In genomic region chr13:94550030-94550738, GRCh38 we compare ENCODE assay signal across 7 cellular contexts. TPM values are rescaled to one million over a fixed set of nuclear protein-coding genes. Genes with fewer than 3 reads are reported as not detected.
DNase-seq lines count a peak whose midpoint lies in the region; ATAC-seq and TF ChIP-seq lines count a peak whose summit lies in the region.

No MANE protein-coding gene starts in this region.

- peak overlapping the region; percentile 70 for H4K8ac ChIP-seq in mesenchymal stem cell (ENCODE audit: low read length)

- intact Hi-C loops in colonic mucosa (cut with DNase I): no loop called here
- intact Hi-C loops in transverse colon (cut with DNase I; ENCODE audit: low total_unique reads): no loop called here

- in situ Hi-C loops in HAP-1 (cut with MboI; ENCODE audit: low sequenced_read_pairs) (no loop called here), transverse colon (cut with MboI; ENCODE audit: low pct_ligation_motif_present in 1 of 4, low pct_unique_long_range_greater_than_20kb in 1 of 4, low sequenced_read_pairs in 3 of 4) (no loop called here)

- DNase-seq in HAP-1 (ENCODE audit: low spot score in 2 of 2) (no peak), NCI-H748 treated with DMSO at 0.1 percent for 48 hours (lab: John Stamatoyannopoulos, UW) (peak; percentile 72), colonic mucosa (no peak), mesenchymal stem cell (no peak), transverse colon (no peak)

- 13% methylated on average over 18 of the region's 23 CpGs for WGBS in mesenchymal stem cell
- WGBS in transverse colon (ENCODE audit: low coverage in 1 of 2), 2 donors: 27 to 61% methylated on average over 7 to 21 of the region's 23 CpGs

- H3K36me3 ChIP-seq in HAP-1 (replicated peaks) (no peaks in the 10 kb centered on the region), colonic mucosa (no peaks in the 10 kb centered on the region), mesenchymal stem cell (ENCODE audit: control insufficient read depth in 1 of 2, insufficient read depth in 2 of 2, low read depth in 1 of 2, low read length in 2 of 2) (no peaks in the 10 kb centered on the region), transverse colon (no peaks in the 10 kb centered on the region)

- no peak overlapping the region for H2BK5ac ChIP-seq in mesenchymal stem cell (ENCODE audit: low read depth, low read length, poor library complexity, severe bottlenecking)

- no peak overlapping the region for H3K4ac ChIP-seq in mesenchymal stem cell (ENCODE audit: low read depth in 1 of 2, low read length in 2 of 2)

- ATAC-seq in GM18499 (IDR thresholded peaks at IDR 0.05; ENCODE audit: insufficient read depth, unreplicated experiment): peak; percentile 7
- no peak for ATAC-seq in HG03159 (IDR thresholded peaks at IDR 0.05; ENCODE audit: unreplicated experiment)

- H3K14ac ChIP-seq in mesenchymal stem cell (ENCODE audit: low read length in 2 of 2): peak overlapping the region in 1 of 2 experiments; percentile 83

- peak overlapping the region; percentile 81 for H3K4me2 ChIP-seq in mesenchymal stem cell (ENCODE audit: low read length, poor library complexity, severe bottlenecking)

- peak overlapping the region; percentile 87 to 90 for H3K9ac ChIP-seq in colonic mucosa (ENCODE audit: low read depth in 2 of 2, low read length in 2 of 2)
- peak overlapping the region; percentile 95 for H3K9ac ChIP-seq in mesenchymal stem cell (ENCODE audit: low read length)

- TF ChIP-seq POLR2A in transverse colon (IDR thresholded peaks at IDR 0.05): no peak

- H3K9me3 ChIP-seq in HAP-1: no peaks in the 10 kb centered on the region
- no peaks in the 10 kb centered on the region for H3K9me3 ChIP-seq in colonic mucosa
- no peaks in the 10 kb centered on the region for H3K9me3 ChIP-seq in mesenchymal stem cell (ENCODE audit: control insufficient read depth, low read length)
- H3K9me3 ChIP-seq in transverse colon: no peaks in the 10 kb centered on the region

- TF ChIP-seq CTCF in colonic mucosa (IDR thresholded peaks at IDR 0.05) (no peak), transverse colon (IDR thresholded peaks at IDR 0.05) (no peak)

- H2AFZ ChIP-seq in mesenchymal stem cell (ENCODE audit: low read depth, low read length): peak overlapping the region; percentile 97

- no peaks in the 10 kb centered on the region for H3K79me1 ChIP-seq in mesenchymal stem cell (replicated peaks; ENCODE audit: low read length, poor library complexity, severe bottlenecking)

- H3K4me3 ChIP-seq in HAP-1 (peak overlapping the region; percentile 51), colonic mucosa (peak overlapping the region; percentile 76), mesenchymal stem cell (ENCODE audit: insufficient read depth in 1 of 2, low read depth in 1 of 2, low read length in 2 of 2) (peak overlapping the region; percentile 80 to 85), transverse colon (peak overlapping the region; percentile 47 to 70 (median 54))

- peak overlapping the region in 1 of 2 experiments; percentile 42 for H3K23ac ChIP-seq in mesenchymal stem cell (ENCODE audit: low read length in 2 of 2)

- peak overlapping the region; percentile 2 to 85 for H3K18ac ChIP-seq in mesenchymal stem cell (ENCODE audit: low read depth in 1 of 2, low read length in 2 of 2)

- H3K27me3 ChIP-seq in HAP-1 (ENCODE audit: low read depth): no peaks in the 10 kb centered on the region
- H3K27me3 ChIP-seq in colonic mucosa: no peaks in the 10 kb centered on the region
- no peaks in the 10 kb centered on the region for H3K27me3 ChIP-seq in mesenchymal stem cell (ENCODE audit: control insufficient read depth in 1 of 2, insufficient read depth in 1 of 2, low read length in 2 of 2)
- no peaks in the 10 kb centered on the region for H3K27me3 ChIP-seq in transverse colon

- H2BK12ac ChIP-seq in mesenchymal stem cell (ENCODE audit: low read length in 2 of 2): peak overlapping the region in 1 of 2 experiments; percentile 66

- H2BK120ac ChIP-seq in mesenchymal stem cell (ENCODE audit: low read depth, low read length): no peak overlapping the region

- H4K91ac ChIP-seq in mesenchymal stem cell (ENCODE audit: low read length): peak overlapping the region; percentile 70

- peak overlapping the region; percentile 90 for H2BK15ac ChIP-seq in mesenchymal stem cell (ENCODE audit: low read depth, poor library complexity, severe bottlenecking)

- H3K27ac ChIP-seq in colonic mucosa (peak overlapping the region; percentile 91), mesenchymal stem cell (ENCODE audit: low read length, poor library complexity, severe bottlenecking) (peak overlapping the region; percentile 80), transverse colon (peak overlapping the region; percentile 87 to 95 (median 93))

- no peak overlapping the region for H2AK5ac ChIP-seq in mesenchymal stem cell (ENCODE audit: low read length, severe bottlenecking)

- H3K4me1 ChIP-seq in HAP-1: peaks cover 21% of the 10 kb centered on the region
- peaks cover 5% of the 10 kb centered on the region for H3K4me1 ChIP-seq in colonic mucosa
- H3K4me1 ChIP-seq in mesenchymal stem cell (ENCODE audit: control insufficient read depth, insufficient read depth, low read depth, low read length): peaks cover 2% of the 10 kb centered on the region
- peaks cover 0 to 10% (median 7%) of the 10 kb centered on the region in 4 donors for H3K4me1 ChIP-seq in transverse colon

- TF ChIP-seq EP300 in transverse colon (IDR thresholded peaks at IDR 0.05; ENCODE audit: low read depth): no peak

RNA-seq across cellular contexts. Expression of gene TGDS, which starts 45.8 kb away (rescaled TPM):
- total RNA-seq in colonic mucosa (1 to 10 TPM; 7.2 to 9.3 TPM), transverse colon (10 to 100 TPM in 2 of 4 donors, 1 to 10 TPM in 2; 3.0 to 20.2 (median 9.6) TPM)
- polyA plus RNA-seq in mesenchymal stem cell (2013, experiment 1 of 2): 8.7 TPM
- 9.3 TPM for polyA plus RNA-seq in mesenchymal stem cell (2013, experiment 2 of 2)

RNA-seq across cellular contexts. Expression of gene GPR180, which starts 51.5 kb away (rescaled TPM):
- total RNA-seq in colonic mucosa (1 to 10 TPM; 3.2 to 5.9 TPM), transverse colon (1 to 10 TPM in 3 of 4 donors, under 1 TPM in 1; 0.37 to 4.9 (median 2.3) TPM)
- 9.6 TPM for polyA plus RNA-seq in mesenchymal stem cell (2013, experiment 1 of 2)
- polyA plus RNA-seq in mesenchymal stem cell (2013, experiment 2 of 2): 10.2 TPM
